ENCODE assay signal across 25 cellular contexts in genomic region chr16:8777217-8777616, GRCh38. TPM values are rescaled to one million over a fixed set of nuclear protein-coding genes. Genes with fewer than 3 reads are reported as not detected.
DNase-seq lines count a peak whose midpoint lies in the region; ATAC-seq, FAIRE-seq and TF ChIP-seq lines count a peak whose summit lies in the region.
"Had no signal": no experiment of that assay in that cellular context is flagged by ENCODE, and none has a peak within 500 bp of the region (broad histone marks: within the 10 kb centered on the region; RNA-seq: fewer than 3 reads in every experiment).

No MANE protein-coding gene starts in this region.

- H3K4me2 ChIP-seq in K562 (ENCODE audit: insufficient read depth, low read length) (no peak overlapping the region), neural progenitor cell (no peak overlapping the region)
- H3K4me2 ChIP-seq: BLaER1 had no signal

- no peaks in the 10 kb centered on the region for H3K79me2 ChIP-seq in K562 (ENCODE audit: control insufficient read depth, insufficient read depth, low read length)
- no peaks in the 10 kb centered on the region for H3K79me2 ChIP-seq in neural progenitor cell (ENCODE audit: low read depth)

- no peak for TF ChIP-seq CTCF in K562 (IDR thresholded peaks at IDR 0.05 in 2 of 3, conservative IDR thresholded peaks at IDR 0.05 in 1 of 3; ENCODE audit: insufficient read depth in 2 of 3, low read depth in 1 of 3, low read length in 3 of 3)
- no peak for TF ChIP-seq CTCF in neural progenitor cell (IDR thresholded peaks at IDR 0.05)
- TF ChIP-seq CTCF in esophagus squamous epithelium (IDR thresholded peaks at IDR 0.05) = no peak

- H4K20me1 ChIP-seq in K562 (replicated peaks; ENCODE audit: control insufficient read depth, insufficient read depth, low read length) = peaks cover 7% of the 10 kb centered on the region; the same call in 1 of the 2 replicates
- H4K20me1 ChIP-seq in neural progenitor cell (ENCODE audit: low read depth) = no peaks in the 10 kb centered on the region
- H4K20me1 ChIP-seq: BLaER1 had no signal

- TF ChIP-seq RAD21 in K562 (CRISPR knock-in tag; conservative IDR thresholded peaks at IDR 0.05 in 1 of 2, IDR thresholded peaks at IDR 0.05 in 1 of 2) = no peak

- TF ChIP-seq EP300 in K562 (IDR thresholded peaks at IDR 0.05; ENCODE audit: low read length) = no peak

- TF ChIP-seq POLR2A in K562 (conservative IDR thresholded peaks at IDR 0.05) = no peak
- no peak for TF ChIP-seq POLR2A in esophagus squamous epithelium (IDR thresholded peaks at IDR 0.05)

- no peak overlapping the region for H2AFZ ChIP-seq in K562 (ENCODE audit: low read depth, low read length)
- no peak overlapping the region for H2AFZ ChIP-seq in neural progenitor cell (replicated peaks)

- BruUV-seq in K562 (replicated peaks; lab: Mats Ljungman, UMichigan) = no TSS peak

- in situ Hi-C loops in K562 (cut with MboI) = no loop called here

- no peaks in the 10 kb centered on the region for H3K4me1 Mint-ChIP-seq in neural progenitor cell
- H3K4me1 Mint-ChIP-seq: CD14-positive monocyte; CD4-positive, alpha-beta memory T cell; CD4-positive, CD25-positive, alpha-beta regulatory T cell; CD8-positive, alpha-beta memory T cell had no signal

- H3K4me1 ChIP-seq in K562 (replicated peaks in 1 of 2; ENCODE audit: control insufficient read depth in 2 of 2, insufficient read depth in 2 of 2, low read length in 2 of 2) = no peaks in the 10 kb centered on the region; a peak in 1 of 5 replicates
- no peaks in the 10 kb centered on the region for H3K4me1 ChIP-seq in neural progenitor cell
- H3K4me1 ChIP-seq in esophagus squamous epithelium = peaks cover 0 to 16% (median 7%) of the 10 kb centered on the region in 3 donors
- H3K4me1 ChIP-seq: BE2C, BLaER1 had no signal

- no peak for FAIRE-seq in K562 (lab: Jason Lieb, UNC)
- FAIRE-seq: A204.1, GM12891, GM19239 had no signal

- H3K36me3 ChIP-seq in K562 (ENCODE audit: control insufficient read depth, insufficient read depth, low read length) = no peaks in the 10 kb centered on the region
- H3K36me3 ChIP-seq in neural progenitor cell = no peaks in the 10 kb centered on the region
- peaks cover 0 to 87% (median 0%) of the 10 kb centered on the region in 3 donors for H3K36me3 ChIP-seq in esophagus squamous epithelium

- no peak overlapping the region for H3K27ac Mint-ChIP-seq in neural progenitor cell
- H3K27ac Mint-ChIP-seq: CD4-positive, CD25-positive, alpha-beta regulatory T cell had no signal

- H3K9me3 Mint-ChIP-seq in neural progenitor cell = no peaks in the 10 kb centered on the region
- H3K9me3 Mint-ChIP-seq: CD4-positive, alpha-beta memory T cell; CD8-positive, alpha-beta memory T cell had no signal

- CTCF ChIA-PET in K562 (lab: Yijun Ruan, JAX; ENCODE audit: low intra/inter-chr PET ratio) = no interaction called here

- H3K4me3 ChIP-seq in K562 (no peak overlapping the region), neural progenitor cell (no peak overlapping the region), esophagus squamous epithelium (no peak overlapping the region)
- H3K4me3 ChIP-seq: BLaER1 had no signal

- no peaks in the 10 kb centered on the region for H3F3A ChIP-seq in neural progenitor cell (ENCODE audit: low read depth)

- H3K36me3 Mint-ChIP-seq in neural progenitor cell = peaks cover 39% of the 10 kb centered on the region

- intact Hi-C loops in K562 (cut with micrococcal nuclease) = no loop called here
- intact Hi-C loops in esophagus squamous epithelium (cut with DNase I) = no loop called here

- H3K9me3 ChIP-seq in K562 (replicated peaks; ENCODE audit: control insufficient read depth, insufficient read depth, low read depth, low read length) (no peaks in the 10 kb centered on the region), neural progenitor cell (ENCODE audit: low read depth) (no peaks in the 10 kb centered on the region), esophagus squamous epithelium (no peaks in the 10 kb centered on the region)
- H3K9me3 ChIP-seq: BE2C, BLaER1 had no signal

- no peak for DNase-seq in K562 (ENCODE audit: extremely low read depth in 1 of 4, low spot score in 3 of 4)
- DNase-seq in neural progenitor cell (ENCODE audit: low spot score) = no peak
- DNase-seq in esophagus squamous epithelium (lab: John Stamatoyannopoulos, UW) = no peak
- no peak for DNase-seq in GM19240 (ENCODE audit: insufficient read length, low spot score)
- no peak for DNase-seq in GF-D8 (lab: John Stamatoyannopoulos, UW)
- DNase-seq: 8988T; ACHN; BE2C; C1 segment of cervical spinal cord; CD4-positive, alpha-beta memory T cell; CD4-positive, CD25-positive, alpha-beta regulatory T cell; CD8-positive, alpha-beta memory T cell; COR-L47; DMS 273 treated with DMSO at 0.1 percent for 48 hours; DMS153; DMS53; DMS79; DND-41; EL; GDM1 had no signal

- ATAC-seq in K562 = no peak

- H3K27me3 ChIP-seq in K562 (ENCODE audit: control insufficient read depth in 2 of 2, insufficient read depth in 2 of 2, low read length in 2 of 2) (peaks cover 28 to 81% of the 10 kb centered on the region in 2 experiments; a peak in 4 of 5 replicates), neural progenitor cell (no peaks in the 10 kb centered on the region), esophagus squamous epithelium (no peaks in the 10 kb centered on the region)
- H3K27me3 ChIP-seq: BE2C, BLaER1 had no signal

- peaks cover 4% of the 10 kb centered on the region for H3K27me3 Mint-ChIP-seq in neural progenitor cell (ENCODE audit: insufficient read depth, low read depth)
- H3K27me3 Mint-ChIP-seq: CD4-positive, alpha-beta memory T cell; CD4-positive, CD25-positive, alpha-beta regulatory T cell had no signal

- H3K9ac ChIP-seq in K562 (ENCODE audit: insufficient read depth in 1 of 2, low read depth in 2 of 2, low read length in 2 of 2) = no peak overlapping the region
- no peak overlapping the region for H3K9ac ChIP-seq in neural progenitor cell
- H3K9ac ChIP-seq: BLaER1 had no signal

- 3% methylated on average over 7 of the region's 7 CpGs for WGBS in K562 (ENCODE audit: insufficient coverage, low coverage, missing lambda C conversion rate)
- 100% methylated on average over 3 of the region's 7 CpGs for WGBS in esophagus squamous epithelium, 2 donors

- POLR2A ChIA-PET in K562 (lab: Yijun Ruan, JAX) = interaction anchor here (0.6 kb wide), 2 partner anchors 32 to 1354 kb away, joined by 3 to 5 read pairs; no protein-coding TSS in a partner anchor

- peaks cover 2% of the 10 kb centered on the region for H3K9me1 ChIP-seq in K562 (ENCODE audit: control insufficient read depth, insufficient read depth, low read length)

- H3K4me3 Mint-ChIP-seq in neural progenitor cell = peak overlapping the region; percentile 48
- H3K4me3 Mint-ChIP-seq: CD14-positive monocyte; CD4-positive, alpha-beta memory T cell; CD4-positive, CD25-positive, alpha-beta regulatory T cell; CD8-positive, alpha-beta memory T cell had no signal

- no peak overlapping the region for H3K27ac ChIP-seq in K562 (ENCODE audit: extremely low read depth, low read depth, low read length)
- no peak overlapping the region for H3K27ac ChIP-seq in neural progenitor cell
- no peak overlapping the region for H3K27ac ChIP-seq in esophagus squamous epithelium
- H3K27ac ChIP-seq: BLaER1 had no signal

TF ChIP-seq in K562, 482 proteins besides CTCF, POLR2A, EP300 and RAD21 (continues in another document):
- TF ChIP-seq TAL1 (IDR thresholded peaks at IDR 0.05) = no peak
- peak; percentile 52 for TF ChIP-seq RBM25 (IDR thresholded peaks at IDR 0.05; ENCODE audit: low read depth, low read length, severe bottlenecking)
- peak; percentile 50; the same call in 1 of the 2 replicates for TF ChIP-seq RAD51 (IDR thresholded peaks at IDR 0.05; ENCODE audit: borderline replicate concordance, low read depth)

RNA-seq across cellular contexts. Expression of gene TMEM186, which starts 20.2 kb away (rescaled TPM):
- 12.4 and 19.3 TPM in 2 replicates for total RNA-seq in K562 (2011; cell fraction: chromatin; rRNA removed; ENCODE audit: low replicate concordance)
- 17.0 and 19.2 TPM in 2 replicates for total RNA-seq in K562 (2011; cell fraction: nucleolus; rRNA removed)
- 21.9 and 24.2 TPM in 2 replicates for total RNA-seq in K562 (2011; cell fraction: nucleoplasm; rRNA removed)
- total RNA-seq in K562 (2014; rRNA removed) = 10.1 and 11.2 TPM in 2 replicates
- total RNA-seq in K562 (2014; rRNA removed; fragmentation: Illumina TruSeq; extraction: Trizol) = 13.1 and 15.4 TPM in 2 replicates
- 10.1 and 11.0 TPM in 2 replicates for total RNA-seq in K562 (2015; rRNA removed; fragmentation: Illumina TruSeq; extraction: Trizol)
- 17.8 TPM in 2 replicates for total RNA-seq in K562 (2021)
- polyA plus RNA-seq in K562 (2011; rRNA removed) = 14.9 and 16.4 TPM in 2 replicates
- polyA plus RNA-seq in K562 (2011; cell fraction: cytosol; rRNA removed) = 15.7 and 17.1 TPM in 2 replicates
- 14.9 and 17.5 TPM in 2 replicates for polyA plus RNA-seq in K562 (2011; cell fraction: nucleus; rRNA removed)
- 15.0 and 20.4 TPM in 2 replicates for polyA plus RNA-seq in K562 (2012)
- polyA plus RNA-seq in K562 (2014; fragmentation: Illumina TruSeq; extraction: Trizol) = 16.2 and 19.7 TPM in 2 replicates
- 10 to 100 TPM; 27.3 to 33.4 TPM for polyA plus RNA-seq in K562 (2014; fragmentation: Nextera tagmentation; extraction: Ambion mirVana)
- 17.3 and 18.5 TPM in 2 replicates for polyA plus RNA-seq in K562 (2014; rRNA removed)
- polyA minus RNA-seq in K562 (2011; rRNA and poly(A)+ RNA removed) = 12.7 and 13.4 TPM in 2 replicates
- 4.6 and 4.8 TPM in 2 replicates for polyA minus RNA-seq in K562 (2011; cell fraction: cytosol; rRNA and poly(A)+ RNA removed)
- 4.3 and 8.0 TPM in 2 replicates for polyA minus RNA-seq in K562 (2011; cell fraction: nucleus; rRNA and poly(A)+ RNA removed)
- total RNA-seq in neural progenitor cell (ENCODE audit: low replicate concordance) = 6.4 and 9.9 TPM in 2 replicates
- 1 to 10 TPM; 3.6 to 9.7 (median 8.6) TPM for total RNA-seq in esophagus squamous epithelium

RNA-seq across cellular contexts. Expression of gene PMM2, which starts 20.4 kb away (rescaled TPM):
- 104 and 130 TPM in 2 replicates for total RNA-seq in K562 (2011; cell fraction: chromatin; rRNA removed; ENCODE audit: low replicate concordance)
- total RNA-seq in K562 (2011; cell fraction: nucleolus; rRNA removed) = 64.9 and 66.9 TPM in 2 replicates
- total RNA-seq in K562 (2011; cell fraction: nucleoplasm; rRNA removed) = 106 and 149 TPM in 2 replicates
- total RNA-seq in K562 (2014; rRNA removed) (17.8 and 30.4 TPM in 2 replicates), K562 (2014; rRNA removed; fragmentation: Illumina TruSeq; extraction: Trizol) (29.8 and 33.9 TPM in 2 replicates), K562 (2015; rRNA removed; fragmentation: Illumina TruSeq; extraction: Trizol) (37.6 and 42.7 TPM in 2 replicates), K562 (2021) (28.9 and 32.0 TPM in 2 replicates), neural progenitor cell (ENCODE audit: low replicate concordance) (12.5 and 22.2 TPM in 2 replicates), esophagus squamous epithelium (10 to 100 TPM; 36.3 to 54.3 (median 41.4) TPM)
- polyA plus RNA-seq in K562 (2011; rRNA removed) (16.3 and 21.1 TPM in 2 replicates), K562 (2014; fragmentation: Illumina TruSeq; extraction: Trizol) (27.2 and 34.0 TPM in 2 replicates), K562 (2014; fragmentation: Nextera tagmentation; extraction: Ambion mirVana) (1 to 10 TPM; 5.6 to 7.8 TPM), K562 (2014; rRNA removed) (25.9 and 27.1 TPM in 2 replicates)
- 11.9 and 14.4 TPM in 2 replicates for polyA plus RNA-seq in K562 (2011; cell fraction: cytosol; rRNA removed)
- polyA plus RNA-seq in K562 (2011; cell fraction: nucleus; rRNA removed) = 24.1 and 29.4 TPM in 2 replicates
- polyA plus RNA-seq in K562 (2012) = 20.8 and 23.0 TPM in 2 replicates
- polyA minus RNA-seq in K562 (2011; rRNA and poly(A)+ RNA removed) = 18.4 and 27.8 TPM in 2 replicates
- 10.2 and 16.6 TPM in 2 replicates for polyA minus RNA-seq in K562 (2011; cell fraction: cytosol; rRNA and poly(A)+ RNA removed)
- 22.2 and 42.1 TPM in 2 replicates for polyA minus RNA-seq in K562 (2011; cell fraction: nucleus; rRNA and poly(A)+ RNA removed)
